1 cellular context compared by ENCODE assay signal in the genomic region with DNA sequence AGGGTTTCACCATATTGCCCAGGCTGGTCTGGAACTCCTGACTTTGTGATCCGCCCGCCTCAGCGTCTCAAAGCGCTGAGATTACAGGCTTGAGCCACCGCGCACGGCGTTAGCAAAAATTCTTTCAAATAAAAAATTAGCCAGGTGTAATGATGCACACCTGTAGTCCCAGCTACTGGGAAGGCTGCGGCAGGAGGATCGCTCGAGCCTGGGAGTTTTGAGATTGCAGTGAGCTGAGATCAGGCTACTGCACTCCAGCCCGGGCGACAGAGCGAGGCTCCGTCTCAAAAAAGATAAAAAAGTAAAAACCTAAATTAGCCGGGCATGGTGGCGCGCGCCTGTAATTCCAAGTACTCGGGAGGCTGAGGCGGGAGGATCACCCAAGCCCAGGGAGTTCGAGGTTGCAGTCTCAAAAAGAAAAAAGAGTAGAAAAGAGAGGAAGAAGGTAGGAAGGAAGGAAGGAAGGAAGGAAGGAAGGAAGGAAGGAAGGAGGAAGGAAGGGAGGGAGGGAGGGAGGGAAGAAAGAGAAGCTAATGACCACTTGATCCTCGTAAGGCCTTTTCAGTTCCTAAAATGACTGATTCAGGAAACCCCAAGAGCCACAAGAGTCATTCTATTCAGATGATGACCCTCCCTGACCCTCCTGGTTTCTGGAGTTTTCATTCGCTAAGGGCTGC.
TF ChIP-seq lines count a peak whose summit lies in the region.

No MANE protein-coding gene starts in this region.

TF ChIP-seq in SK-N-SH, 30 proteins besides CTCF, POLR2A, EP300 and RAD21 (continued from another document):
- no peak for TF ChIP-seq MXI1 (IDR thresholded peaks at IDR 0.05; ENCODE audit: low read depth, low read length)
- TF ChIP-seq GABPA (IDR thresholded peaks at IDR 0.05; ENCODE audit: low read depth), result no peak
- no peak for TF ChIP-seq TEAD4 (IDR thresholded peaks at IDR 0.05; ENCODE audit: borderline replicate concordance, insufficient read depth)
- no peak for TF ChIP-seq MEF2A (IDR thresholded peaks at IDR 0.05; ENCODE audit: borderline replicate concordance, low read depth)
- TF ChIP-seq FOXJ3 (CRISPR knock-in tag; IDR thresholded peaks at IDR 0.05), result no peak
- TF ChIP-seq SIN3A (IDR thresholded peaks at IDR 0.05; ENCODE audit: borderline replicate concordance, low read depth, low read length), result no peak
- TF ChIP-seq MAX (IDR thresholded peaks at IDR 0.05; ENCODE audit: low read depth), result no peak
- no peak for TF ChIP-seq EZH2phosphoT487 (IDR thresholded peaks at IDR 0.05; ENCODE audit: borderline replicate concordance, low read depth)
- TF ChIP-seq FOSL2 (IDR thresholded peaks at IDR 0.05; ENCODE audit: borderline replicate concordance, low read depth), result no peak
- TF ChIP-seq POLR2AphosphoS5 (IDR thresholded peaks at IDR 0.05; ENCODE audit: low read depth, low read length), result no peak
- TF ChIP-seq RFX5 (IDR thresholded peaks at IDR 0.05; ENCODE audit: low read length), result no peak
- no peak for TF ChIP-seq PBX3 (IDR thresholded peaks at IDR 0.05)
